ENCODE assay signal across 18 cellular contexts in the genomic region with DNA sequence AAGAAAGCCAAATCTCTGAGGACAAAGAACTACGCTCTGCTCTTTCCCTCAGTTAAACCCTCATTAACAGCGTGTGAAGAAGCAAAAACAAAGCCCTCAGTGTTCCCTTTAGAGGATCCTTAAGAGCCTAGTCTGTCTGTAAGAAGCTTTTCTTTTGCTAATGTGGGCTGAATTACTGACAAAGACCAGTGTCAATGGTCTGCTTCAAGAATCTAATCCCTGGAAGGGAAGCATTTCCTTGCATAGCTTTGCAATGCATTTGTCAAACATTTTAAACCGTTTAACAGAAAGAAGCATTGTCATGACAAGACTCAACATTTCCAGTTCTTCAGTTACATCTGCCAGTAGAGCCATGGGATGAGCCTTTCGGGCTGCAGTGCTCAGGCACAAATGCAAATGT.
DNase-seq lines count a peak whose midpoint lies in the region; ATAC-seq and TF ChIP-seq lines count a peak whose summit lies in the region.
"Had no signal": no experiment of that assay in that cellular context is flagged by ENCODE, and none has a peak within 500 bp of the region (broad histone marks: within the 10 kb centered on the region; RNA-seq: fewer than 3 reads in every experiment).

No MANE protein-coding gene starts in this region.

- no peak overlapping the region for H2AFZ ChIP-seq in osteoblast (ENCODE audit: low read length)
- H2AFZ ChIP-seq: PC-9 had no signal

- peaks cover 20% of the 10 kb centered on the region for H3K9me3 ChIP-seq in HUES6 (ENCODE audit: control insufficient read depth, insufficient read depth, low read depth, low read length)
- peaks cover 6% of the 10 kb centered on the region for H3K9me3 ChIP-seq in osteoblast (ENCODE audit: low read depth, low read length)

- H3K27ac ChIP-seq in HUES6 (ENCODE audit: low read depth, low read length) (peak overlapping the region; percentile 94), caudate nucleus (ENCODE audit: low read depth, low read length) (peak overlapping the region; percentile 24), osteoblast (ENCODE audit: low read depth, low read length) (no peak overlapping the region)
- H3K27ac ChIP-seq: PC-9 had no signal

- H3K4me2 ChIP-seq in osteoblast (ENCODE audit: insufficient read depth, low read length): no peak overlapping the region
- H3K4me2 ChIP-seq: PC-9 had no signal

- TF ChIP-seq CTCF in osteoblast (IDR thresholded peaks at IDR 0.05; ENCODE audit: extremely low read depth, low read depth, low read length): no peak

- H3K27me3 ChIP-seq in HUES6 (ENCODE audit: control insufficient read depth, insufficient read depth, low read length) (no peaks in the 10 kb centered on the region), osteoblast (ENCODE audit: insufficient read depth, low read length) (no peaks in the 10 kb centered on the region)
- H3K27me3 ChIP-seq: dorsolateral prefrontal cortex had no signal

- no peaks in the 10 kb centered on the region for H3K79me2 ChIP-seq in osteoblast (ENCODE audit: insufficient read depth, low read length)

- no peaks in the 10 kb centered on the region for H4K20me1 ChIP-seq in osteoblast (ENCODE audit: insufficient read depth, low read length)

- H3K9ac ChIP-seq in HUES6 (ENCODE audit: low read length): peak overlapping the region; percentile 39

- peak in 5 of 61 donors; percentile 2 to 18 (median 9) for DNase-seq in caudate nucleus (lab: John Stamatoyannopoulos, UW)
- DNase-seq in islet precursor cell: peak; percentile 76
- no peak for DNase-seq in sciatic nerve (ENCODE audit: low spot score)
- no peak for DNase-seq in osteoblast (ENCODE audit: insufficient read length, low spot score, missing footprints)
- DNase-seq in NCI-H526 (lab: John Stamatoyannopoulos, UW): no peak
- DNase-seq: Caco-2; dorsolateral prefrontal cortex; Karpas-422; NCI-H1105 treated with DMSO at 0.1 percent for 48 hours; NCI-H2171 treated with DMSO at 0.1 percent for 48 hours; NCI-H748 treated with DMSO at 0.1 percent for 48 hours; PC-9; stimulated activated CD4-positive, alpha-beta T cell treated with anti-CD3 and anti-CD28 coated beads, Interleukin-4, amount 100 ng/mL, for 4 hours had no signal

- H3K4me3 ChIP-seq in HUES6 (ENCODE audit: low read depth, low read length) (no peak overlapping the region), osteoblast (ENCODE audit: insufficient read depth, low read length) (no peak overlapping the region)
- H3K4me3 ChIP-seq: PC-9, skin epidermis had no signal

- H3K4me1 ChIP-seq in HUES6 (ENCODE audit: control insufficient read depth, insufficient read depth, low read length) (peaks cover 32% of the 10 kb centered on the region), osteoblast (ENCODE audit: insufficient read depth, low read length) (no peaks in the 10 kb centered on the region)
- H3K4me1 ChIP-seq: Caco-2 had no signal

- intact Hi-C loops in sciatic nerve (cut with DNase I): no loop called here

- H3K36me3 ChIP-seq in HUES6 (ENCODE audit: control insufficient read depth, insufficient read depth, low read length) (peaks cover 8% of the 10 kb centered on the region; the same call in 1 of the 2 replicates), osteoblast (ENCODE audit: insufficient read depth, low read length) (no peaks in the 10 kb centered on the region)

- ATAC-seq in sciatic nerve (peak; percentile 88), HG02852 (IDR thresholded peaks at IDR 0.05; ENCODE audit: unreplicated experiment) (no peak)
- ATAC-seq: activated CD4-positive, CD25-positive, alpha-beta regulatory T cell treated with anti-CD3 and anti-CD28 coated beads, Interleukin-2, amount 50 U/mL, for 24 hours; esophagus mucosa had no signal
